Comparison of ENCODE assay signal across 7 cellular contexts in genomic region chr12:79933580-79934264, GRCh38. TPM values are rescaled to one million over a fixed set of nuclear protein-coding genes. Genes with fewer than 3 reads are reported as not detected.
DNase-seq lines count a peak whose midpoint lies in the region; ATAC-seq and TF ChIP-seq lines count a peak whose summit lies in the region.

No MANE protein-coding gene starts in this region.

- 0 to 1% methylated on average over 14 of the region's 14 CpGs for WGBS in tibial nerve, 2 donors

- H3K4me3 ChIP-seq in Panc1 (ENCODE audit: low read depth in 2 of 2, low read length in 2 of 2) = peak overlapping the region; percentile 98
- peak overlapping the region; percentile 76 for H3K4me3 ChIP-seq in colonic mucosa
- peak overlapping the region; percentile 82 to 97 (median 93) for H3K4me3 ChIP-seq in tibial nerve

- ATAC-seq in GM18498 (IDR thresholded peaks at IDR 0.05; ENCODE audit: unreplicated experiment) (peak; percentile 17), Panc1 (no peak)

- peaks cover 56% of the 10 kb centered on the region for H3K4me1 Mint-ChIP-seq in HFFc6 (ENCODE audit: low read depth)

- peaks cover 29% of the 10 kb centered on the region for H3K36me3 Mint-ChIP-seq in HFFc6 (ENCODE audit: low read depth)

- no peaks in the 10 kb centered on the region for H3K27me3 ChIP-seq in Panc1 (ENCODE audit: control insufficient read depth, insufficient read depth, low read length)
- H3K27me3 ChIP-seq in colonic mucosa = no peaks in the 10 kb centered on the region
- H3K27me3 ChIP-seq in tibial nerve = no peaks in the 10 kb centered on the region

- H3K27me3 Mint-ChIP-seq in HFFc6 (ENCODE audit: insufficient read depth) = peaks cover 2% of the 10 kb centered on the region

- intact Hi-C loops in Panc1 (cut with micrococcal nuclease; ENCODE audit: unreplicated experiment) = no loop called here
- intact Hi-C loops in colonic mucosa (cut with DNase I) = no loop called here

- H3K9ac ChIP-seq in colonic mucosa (ENCODE audit: low read depth in 2 of 2, low read length in 2 of 2) = peak overlapping the region; percentile 93 to 99

- in situ Hi-C loops in Panc1 (cut with HindIII; ENCODE audit: low pct_unique_long_range_greater_than_20kb, low sequenced_read_pairs) = no loop called here

- peak overlapping the region; percentile 99 for H3K27ac ChIP-seq in Panc1 (ENCODE audit: low read length)
- H3K27ac ChIP-seq in colonic mucosa = peak overlapping the region; percentile 94
- H3K27ac ChIP-seq in tibial nerve = peak overlapping the region; percentile 91 to 97 (median 96)

- H3K9me3 ChIP-seq in Panc1 (ENCODE audit: control insufficient read depth, insufficient read depth, low read depth, low read length) (no peaks in the 10 kb centered on the region), colonic mucosa (no peaks in the 10 kb centered on the region), tibial nerve (no peaks in the 10 kb centered on the region)

- TF ChIP-seq POLR2A in tibial nerve (IDR thresholded peaks at IDR 0.05) = no peak

- POLR2A ChIA-PET in Panc1 (lab: Charles Lee) = interaction anchor here (0.7 kb wide), 1 partner anchor 1058 kb away, joined by 3 read pairs; no protein-coding TSS in a partner anchor

- peaks cover 23% of the 10 kb centered on the region for H3K4me1 ChIP-seq in Panc1 (ENCODE audit: control insufficient read depth, insufficient read depth, low read length)
- peaks cover 4% of the 10 kb centered on the region for H3K4me1 ChIP-seq in colonic mucosa
- peaks cover 0 to 56% (median 14%) of the 10 kb centered on the region in 4 donors for H3K4me1 ChIP-seq in tibial nerve

- DNase-seq in HFFc6 (no peak), Panc1 (ENCODE audit: low read depth, low spot score) (no peak), colonic mucosa (peak; percentile 32), medulla oblongata (ENCODE audit: extremely low spot score) (peak; percentile 65), tibial nerve (ENCODE audit: low spot score in 2 of 2) (peak in 1 of 2 donors; percentile 17), NCI-H446 (lab: John Stamatoyannopoulos, UW) (no peak)

- CTCF ChIA-PET in Panc1 (lab: Charles Lee) = no interaction called here

- no peak for TF ChIP-seq EP300 in tibial nerve (IDR thresholded peaks at IDR 0.05)

- peaks cover 11% of the 10 kb centered on the region for H3K36me3 ChIP-seq in Panc1 (ENCODE audit: control insufficient read depth, insufficient read depth, low read length)
- H3K36me3 ChIP-seq in colonic mucosa = no peaks in the 10 kb centered on the region
- no peaks in the 10 kb centered on the region for H3K36me3 ChIP-seq in tibial nerve

- peak overlapping the region; percentile 97 for H3K4me3 Mint-ChIP-seq in HFFc6

- TF ChIP-seq CTCF in HFFc6 (IDR thresholded peaks at IDR 0.05) = no peak
- no peak for TF ChIP-seq CTCF in Panc1 (IDR thresholded peaks at IDR 0.05)
- TF ChIP-seq CTCF in colonic mucosa (IDR thresholded peaks at IDR 0.05) = no peak
- TF ChIP-seq CTCF in tibial nerve (IDR thresholded peaks at IDR 0.05) = no peak

- TSS peak; percentile 85 for BruUV-seq in Panc1 (replicated peaks; lab: Mats Ljungman, UMichigan)

- peak overlapping the region; percentile 99 for H3K27ac Mint-ChIP-seq in HFFc6

- H3K9me3 Mint-ChIP-seq in HFFc6 = no peaks in the 10 kb centered on the region

RNA-seq across cellular contexts. Expression of gene PPP1R12A, which starts 1.2 kb away (rescaled TPM):
- 100 to 1,000 TPM; 104 to 122 (median 113) TPM for total RNA-seq in HFFc6 (2021; fragmentation: NEBNext Ultra II Directional; extraction: Animal tissue kit (Norgen Biotek cat#: 25700))
- total RNA-seq in Panc1 (2021; ENCODE audit: unreplicated experiment) (61.6 TPM), colonic mucosa (10 to 100 TPM; 57.5 to 79.2 TPM), tibial nerve (100 to 1,000 TPM in 2 of 4 donors, 10 to 100 TPM in 2; 84.3 to 137 (median 99.6) TPM)
- polyA plus RNA-seq in Panc1 (2012; ENCODE audit: insufficient read length) = 21.2 TPM

Comparison
In these comparisons a context has a peak if more than half of its experiments do, and no peak if none do; other contexts are left out.
1. DNase-seq: peak in colonic mucosa (single experiment) and medulla oblongata (single experiment); none in HFFc6 (single experiment), Panc1 (single experiment) and NCI-H446 (0 of 2).
2. Peak in every context shown above with its lines, with median percentiles within 50 percentile points of each other: H3K27ac ChIP-seq and H3K4me3 ChIP-seq.